19 cellular contexts compared by ENCODE assay signal in the genomic region with DNA sequence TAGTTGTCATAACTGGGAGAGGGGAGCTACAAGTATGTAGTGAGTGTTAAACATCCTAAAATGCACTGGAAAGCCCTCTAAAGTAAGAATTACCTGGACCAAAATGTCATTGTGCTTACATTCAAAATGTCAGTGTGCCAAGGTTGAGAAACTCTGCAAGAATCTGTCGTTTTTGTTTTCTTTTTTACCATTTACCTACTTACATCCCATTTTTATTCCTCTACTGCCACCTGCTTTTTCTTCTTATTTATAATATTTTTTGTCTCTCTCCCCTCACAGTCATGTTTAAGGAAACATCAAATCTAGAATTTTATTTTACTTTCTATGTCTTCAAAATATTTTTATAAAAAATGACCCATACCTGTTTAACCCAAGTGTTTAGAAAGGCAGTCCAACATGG.
"Had no signal": no experiment of that assay in that cellular context is flagged by ENCODE, and none has a peak within 500 bp of the region (broad histone marks: within the 10 kb centered on the region; RNA-seq: fewer than 3 reads in every experiment).

No MANE protein-coding gene starts in this region.

- H3K4me1 ChIP-seq: stomach, testis, upper lobe of left lung had no signal

- H3K9me3 ChIP-seq: ovary, stomach, testis, upper lobe of left lung had no signal

- H3K36me3 ChIP-seq: cardiac muscle cell, ovary, stomach, upper lobe of left lung, WERI-Rb-1 had no signal

- DNase-seq: activated CD4-positive, alpha-beta T cell treated with anti-CD3 and anti-CD28 coated beads, Interleukin-2, amount 50 U/mL, for 4 hours; activated gamma-delta T cell; amniotic stem cell; endodermal cell; foreskin fibroblast; kidney glomerular epithelial cell; natural killer cell; ovary; stimulated activated CD4-positive, alpha-beta T cell treated with anti-CD3 and anti-CD28 coated beads, Interleukin-4, amount 100 ng/mL, for 1 hour; stomach; T-helper 2 cell; testis; upper lobe of left lung; WERI-Rb-1 had no signal

- ATAC-seq: natural killer cell; sciatic nerve; stimulated activated effector memory CD8-positive, alpha-beta T cell treated with anti-CD3 and anti-CD28 coated beads, Interleukin-12 subunit alpha, Interleukin-12 subunit beta, amount 100 ng/mL, for 72 hours had no signal

- H3K27me3 ChIP-seq: cardiac muscle cell, ovary, stomach, testis, upper lobe of left lung had no signal

- H3K4me2 ChIP-seq: smooth muscle cell had no signal

- H3K4me3 ChIP-seq: cardiac muscle cell, ovary, smooth muscle cell, stomach, testis, upper lobe of left lung had no signal

- H3K27ac ChIP-seq: cardiac muscle cell, epithelial cell of prostate, ovary, stomach, testis, upper lobe of left lung, WERI-Rb-1 had no signal
